ENCODE assay signal across 23 cellular contexts in genomic region chr3:50173685-50174516, GRCh38. TPM values are rescaled to one million over a fixed set of nuclear protein-coding genes. Genes with fewer than 3 reads are reported as not detected.
DNase-seq lines count a peak whose midpoint lies in the region; ATAC-seq and TF ChIP-seq lines count a peak whose summit lies in the region.
"Had no signal": no experiment of that assay in that cellular context is flagged by ENCODE, and none has a peak within 500 bp of the region (broad histone marks: within the 10 kb centered on the region; RNA-seq: fewer than 3 reads in every experiment).

No MANE protein-coding gene starts in this region.

- peak; percentile 25 for ATAC-seq in activated T-helper 17 cell treated with anti-CD3 and anti-CD28 coated beads, Interleukin-2, amount 50 U/mL, for 72 hours (replicated peaks)
- ATAC-seq in GM18517 (IDR thresholded peaks at IDR 0.05; ENCODE audit: unreplicated experiment) (no peak), SK-N-SH treated with all-trans-retinoic acid at 6 μM for 48 hours (no peak)
- ATAC-seq: heart right ventricle had no signal

- peaks cover 0 to 31% (median 2%) of the 10 kb centered on the region in 6 donors for H3K36me3 ChIP-seq in spleen
- H3K36me3 ChIP-seq: adrenal gland, neural progenitor cell had no signal

- no peaks in the 10 kb centered on the region for H3K9me3 ChIP-seq in spleen
- H3K9me3 ChIP-seq: adrenal gland, heart right ventricle had no signal

- intact Hi-C loops in spleen (cut with DNase I; ENCODE audit: low total_unique reads) = no loop called here

- 56 to 78% (median 65%) methylated on average over 18 to 29 of the region's 29 CpGs for WGBS in spleen, 5 donors

- TF ChIP-seq POLR2A in NB4 (IDR thresholded peaks at IDR 0.05; ENCODE audit: extremely low read depth, insufficient read length) = peak; percentile 95
- TF ChIP-seq POLR2A in spleen (IDR thresholded peaks at IDR 0.05) = no peak

- H3K36me3 Mint-ChIP-seq in activated T-helper 17 cell treated with anti-CD3 and anti-CD28 coated beads, Interleukin-2, amount 50 U/mL, for 72 hours (ENCODE audit: low read depth) = no peaks in the 10 kb centered on the region
- H3K36me3 Mint-ChIP-seq: neural progenitor cell had no signal

- no peak overlapping the region for H3K27ac Mint-ChIP-seq in activated T-helper 17 cell treated with anti-CD3 and anti-CD28 coated beads, Interleukin-2, amount 50 U/mL, for 72 hours
- H3K27ac Mint-ChIP-seq: mesothelial cell of epicardium, neural progenitor cell had no signal

- TF ChIP-seq CTCF in NB4 (IDR thresholded peaks at IDR 0.05; ENCODE audit: low read depth, low read length) = peak; percentile 15
- TF ChIP-seq CTCF in spleen (IDR thresholded peaks at IDR 0.05 in 8 of 11, conservative IDR thresholded peaks at IDR 0.05 in 3 of 11) = no peak

- DNase-seq in SKM-1 (lab: John Stamatoyannopoulos, UW; ENCODE audit: unreplicated experiment) (peak; percentile 47), SKM-1 treated with dmso at 0.1 percent for 144 hours (lab: John Stamatoyannopoulos, UW; ENCODE audit: unreplicated experiment) (no peak), NB4 (ENCODE audit: low read depth) (peak; percentile 78), spleen (no peak), retina (no peak)
- DNase-seq: DMS53; effector CD4-positive, alpha-beta T cell; heart right ventricle; NCI-H1092; NCI-H524 treated with DMSO at 0.1 percent for 48 hours; stimulated activated naive CD4-positive, alpha-beta T cell treated with Interleukin-2 at 50 U/mL for 16 hours had no signal

- H3K27ac ChIP-seq in spleen = peak overlapping the region in 6 of 8 donors; percentile 38 to 82 (median 74)
- H3K27ac ChIP-seq: adrenal gland, C4-2B, heart right ventricle, neural progenitor cell had no signal

- H3K27me3 ChIP-seq in spleen (replicated peaks in 1 of 7) = no peaks in the 10 kb centered on the region
- H3K27me3 ChIP-seq: adrenal gland, heart right ventricle, neural progenitor cell had no signal

- peak overlapping the region; percentile 41 for H3K4me3 Mint-ChIP-seq in activated T-helper 17 cell treated with anti-CD3 and anti-CD28 coated beads, Interleukin-2, amount 50 U/mL, for 72 hours
- H3K4me3 Mint-ChIP-seq: central memory CD8-positive, alpha-beta T cell; mesothelial cell of epicardium; neural progenitor cell had no signal

- peak overlapping the region; percentile 55 for H3K4me3 ChIP-seq in NB4 (ENCODE audit: low read depth, low read length)
- peak overlapping the region in 1 of 8 donors; percentile 17 for H3K4me3 ChIP-seq in spleen
- H3K4me3 ChIP-seq: adrenal gland, heart right ventricle, neural progenitor cell had no signal

- no peaks in the 10 kb centered on the region for H3K9me3 Mint-ChIP-seq in activated T-helper 17 cell treated with anti-CD3 and anti-CD28 coated beads, Interleukin-2, amount 50 U/mL, for 72 hours
- H3K9me3 Mint-ChIP-seq: central memory CD8-positive, alpha-beta T cell; mesothelial cell of epicardium; neural progenitor cell had no signal

- H3K4me1 ChIP-seq in spleen = peaks cover 11 to 91% (median 62%) of the 10 kb centered on the region in 6 donors

- H3K27me3 Mint-ChIP-seq in activated T-helper 17 cell treated with anti-CD3 and anti-CD28 coated beads, Interleukin-2, amount 50 U/mL, for 72 hours = no peaks in the 10 kb centered on the region

- H3K4me1 Mint-ChIP-seq in activated T-helper 17 cell treated with anti-CD3 and anti-CD28 coated beads, Interleukin-2, amount 50 U/mL, for 72 hours = peaks cover 4% of the 10 kb centered on the region
- H3K4me1 Mint-ChIP-seq: mesothelial cell of epicardium had no signal

TF ChIP-seq in SK-N-SH treated with all-trans-retinoic acid at 6 μM for 48 hours, 23 proteins besides CTCF, POLR2A, EP300 and RAD21:
- TF ChIP-seq POU6F1 (CRISPR knock-in tag; IDR thresholded peaks at IDR 0.05; ENCODE audit: borderline replicate concordance, low read depth) (no peak), SNAI2 (CRISPR knock-in tag; IDR thresholded peaks at IDR 0.05) (no peak), TCF4 (CRISPR knock-in tag; IDR thresholded peaks at IDR 0.05; ENCODE audit: borderline replicate concordance) (no peak), PATZ1 (CRISPR knock-in tag; IDR thresholded peaks at IDR 0.05; ENCODE audit: borderline replicate concordance) (no peak), ZNF70 (CRISPR knock-in tag; IDR thresholded peaks at IDR 0.05) (no peak), CSRNP3 (CRISPR knock-in tag; IDR thresholded peaks at IDR 0.05) (no peak), ZFP3 (CRISPR knock-in tag; IDR thresholded peaks at IDR 0.05) (no peak), PPARA (CRISPR knock-in tag; IDR thresholded peaks at IDR 0.05; ENCODE audit: borderline replicate concordance) (no peak)

RNA-seq across cellular contexts. Expression of gene GNAT1, which starts 17.5 kb away (rescaled TPM):
- not detected for total RNA-seq in activated T-helper 17 cell treated with anti-CD3 and anti-CD28 coated beads, Interleukin-2, amount 50 U/mL, for 72 hours
- total RNA-seq in spleen = under 1 TPM in 2 of 7 donors, not detected in 5; 0.18 to 0.44 TPM
- polyA plus RNA-seq in spleen = under 1 TPM in 1 of 3 donors, not detected in 2; 0.05 TPM
- total RNA-seq: A172; activated CD8-positive, alpha-beta memory T cell treated with anti-CD3 and anti-CD28 coated beads for 36 hours; adrenal gland; heart right ventricle; ureter had no signal
- polyA plus RNA-seq: adrenal gland, heart right ventricle had no signal

RNA-seq across cellular contexts. Expression of gene SEMA3F, which starts 18.8 kb away (rescaled TPM):
- total RNA-seq in activated T-helper 17 cell treated with anti-CD3 and anti-CD28 coated beads, Interleukin-2, amount 50 U/mL, for 72 hours = 1 to 10 TPM in 1 of 2 donors, not detected in 1; 1.5 TPM
- 100 to 1,000 TPM in 3 of 7 donors, 10 to 100 TPM in 4; 56.1 to 205 (median 98.8) TPM for total RNA-seq in spleen
- polyA plus RNA-seq in spleen = 10 to 100 TPM; 16.9 to 34.2 (median 31.7) TPM

RNA-seq across cellular contexts. Expression of gene SLC38A3, which starts 31.2 kb away (rescaled TPM):
- under 1 TPM in 1 of 2 donors, not detected in 1; 0.71 TPM for total RNA-seq in activated T-helper 17 cell treated with anti-CD3 and anti-CD28 coated beads, Interleukin-2, amount 50 U/mL, for 72 hours
- total RNA-seq in spleen = not detected
- polyA plus RNA-seq in spleen = under 1 TPM in 2 of 3 donors, not detected in 1; 0.02 to 0.07 TPM
- total RNA-seq: A172 had no signal
- polyA plus RNA-seq: keratinocyte had no signal

Comparison
In these comparisons a context has a peak if more than half of its experiments do, and no peak if none do; other contexts are left out.
1. DNase-seq: peak in SKM-1 (single experiment) and NB4 (single experiment); none in SKM-1 treated with dmso at 0.1 percent for 144 hours (single experiment), spleen (single experiment) and retina (single experiment).
2. RNA of gene SEMA3F, which starts 18.8 kb away (total RNA-seq): 56.1 to 205 TPM in spleen; 1.5 TPM in activated T-helper 17 cell treated with anti-CD3 and anti-CD28 coated beads, Interleukin-2, amount 50 U/mL, for 72 hours; every median in the first group is over 10 times any median in the second.